ENCODE assay signal across 15 cellular contexts in genomic region chr4:139333046-139333445, GRCh38. TPM values are rescaled to one million over a fixed set of nuclear protein-coding genes. Genes with fewer than 3 reads are reported as not detected.
"Had no signal": no experiment of that assay in that cellular context is flagged by ENCODE, and none has a peak within 500 bp of the region (broad histone marks: within the 10 kb centered on the region; RNA-seq: fewer than 3 reads in every experiment).

No MANE protein-coding gene starts in this region.

- H3K9me3 Mint-ChIP-seq: immature natural killer cell, natural killer cell had no signal

- DNase-seq: activated CD4-positive, CD25-positive, alpha-beta regulatory T cell; activated CD8-positive, alpha-beta memory T cell treated with anti-CD3 and anti-CD28 coated beads, Interleukin-2, amount 50 U/mL, for 48 hours; activated gamma-delta T cell; central memory CD4-positive, alpha-beta T cell; cortex of kidney; effector CD8-positive, alpha-beta T cell; immature natural killer cell; mesendoderm; natural killer cell; posterior cingulate gyrus; stimulated activated CD4-positive, alpha-beta T cell treated with anti-CD3 and anti-CD28 coated beads, Interleukin-4, amount 100 ng/mL, for 1 hour; stimulated activated naive CD4-positive, alpha-beta T cell; SW 1271; tibial artery had no signal

- ATAC-seq: natural killer cell had no signal

- H3K4me3 Mint-ChIP-seq: immature natural killer cell, natural killer cell had no signal

- H3K27ac Mint-ChIP-seq: immature natural killer cell, natural killer cell had no signal

RNA-seq across cellular contexts. Expression of gene MGARP, which starts 53.0 kb away (rescaled TPM):
- total RNA-seq: skeletal muscle tissue had no signal
